ENCODE assay signal across 13 cellular contexts in the genomic region with DNA sequence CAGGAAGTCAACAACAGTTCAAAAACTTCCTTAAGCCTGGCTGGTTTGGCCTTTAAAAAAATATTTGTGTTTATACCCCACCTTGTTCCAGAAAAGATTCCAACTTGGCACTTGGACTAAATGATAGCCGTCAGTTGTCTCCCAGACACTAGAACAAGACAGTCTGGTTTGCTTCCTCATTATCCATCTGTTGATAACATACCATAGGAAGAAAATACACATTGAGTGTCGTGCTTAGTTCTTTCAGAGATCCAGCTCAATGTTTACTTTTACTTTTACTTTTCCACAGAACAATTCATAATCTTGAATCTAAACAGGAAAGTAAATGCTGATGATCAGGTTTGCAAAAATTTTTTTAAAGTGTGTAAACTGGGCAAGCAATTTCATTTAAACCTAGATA. TPM values are rescaled to one million over a fixed set of nuclear protein-coding genes. Genes with fewer than 3 reads are reported as not detected.
DNase-seq lines count a peak whose midpoint lies in the region; ATAC-seq and TF ChIP-seq lines count a peak whose summit lies in the region.
"Had no signal": no experiment of that assay in that cellular context is flagged by ENCODE, and none has a peak within 500 bp of the region (broad histone marks: within the 10 kb centered on the region; RNA-seq: fewer than 3 reads in every experiment).

No MANE protein-coding gene starts in this region.

- in situ Hi-C loops in Panc1 (cut with HindIII; ENCODE audit: low pct_unique_long_range_greater_than_20kb, low sequenced_read_pairs), result no loop called here

- H3K9me3 ChIP-seq in Panc1 (ENCODE audit: control insufficient read depth, insufficient read depth, low read depth, low read length), result no peaks in the 10 kb centered on the region
- H3K9me3 ChIP-seq in psoas muscle, result no peaks in the 10 kb centered on the region

- H3K27me3 Mint-ChIP-seq in T-helper 1 cell treated with Interleukin-12 subunit alpha and Interleukin-12 subunit beta and Interleukin-4 antibody, amounts not matched to agents 30 μg/mL and 1 μg/mL, for 36 hours (ENCODE audit: low read depth), result no peaks in the 10 kb centered on the region

- CTCF ChIA-PET in Panc1 (lab: Charles Lee), result no interaction called here

- H3K4me3 Mint-ChIP-seq in T-helper 1 cell treated with Interleukin-12 subunit alpha and Interleukin-12 subunit beta and Interleukin-4 antibody, amounts not matched to agents 30 μg/mL and 1 μg/mL, for 36 hours, result peak overlapping the region; percentile 37

- TF ChIP-seq CTCF in Panc1 (IDR thresholded peaks at IDR 0.05), result no peak
- no peak for TF ChIP-seq CTCF in epithelial cell of esophagus (IDR thresholded peaks at IDR 0.05; ENCODE audit: insufficient read depth, low read depth, low read length, missing control alignments)
- TF ChIP-seq CTCF in psoas muscle (IDR thresholded peaks at IDR 0.05), result no peak

- no peaks in the 10 kb centered on the region for H3K27me3 ChIP-seq in Panc1 (ENCODE audit: control insufficient read depth, insufficient read depth, low read length)
- H3K27me3 ChIP-seq in psoas muscle (ENCODE audit: insufficient read depth in 3 of 3, low read length in 2 of 3), result no peaks in the 10 kb centered on the region
- H3K27me3 ChIP-seq: foreskin keratinocyte had no signal

- WGBS in psoas muscle, 3 donors, result 29 to 45% (median 42%) methylated on average over 2 of the region's 2 CpGs

- H3K36me3 Mint-ChIP-seq in T-helper 1 cell treated with Interleukin-12 subunit alpha and Interleukin-12 subunit beta and Interleukin-4 antibody, amounts not matched to agents 30 μg/mL and 1 μg/mL, for 36 hours (ENCODE audit: low read depth), result peaks cover 8% of the 10 kb centered on the region

- H3K36me3 ChIP-seq in Panc1 (ENCODE audit: control insufficient read depth, insufficient read depth, low read length), result no peaks in the 10 kb centered on the region; the same call in 1 of the 2 replicates
- H3K36me3 ChIP-seq in psoas muscle (ENCODE audit: insufficient read depth in 1 of 2, low read depth in 1 of 2), result no peaks in the 10 kb centered on the region

- no TSS peak for BruUV-seq in Panc1 (replicated peaks; lab: Mats Ljungman, UMichigan)

- peak overlapping the region; percentile 64 for H3K27ac Mint-ChIP-seq in T-helper 1 cell treated with Interleukin-12 subunit alpha and Interleukin-12 subunit beta and Interleukin-4 antibody, amounts not matched to agents 30 μg/mL and 1 μg/mL, for 36 hours

- DNase-seq in T-helper 1 cell (no peak), Panc1 (ENCODE audit: low read depth, low spot score) (no peak), epithelial cell of esophagus (ENCODE audit: low read depth) (peak; percentile 35), psoas muscle (no peak), NOMO-1 (lab: John Stamatoyannopoulos, UW; ENCODE audit: unreplicated experiment in 2 of 2) (no peak)
- no peak for DNase-seq in stimulated activated CD4-positive, alpha-beta T cell treated with anti-CD3 and anti-CD28 coated beads, Interleukin-2, amount 100 ng/mL, for 24 hours
- DNase-seq: activated CD4-positive, alpha-beta T cell treated with anti-CD3 and anti-CD28 coated beads for 1 hour; foreskin keratinocyte; midbrain; stimulated activated CD4-positive, alpha-beta T cell treated with anti-CD3 and anti-CD28 coated beads, Interleukin-12 subunit alpha, Interleukin-12 subunit beta, amount 100 ng/mL, for 4 hours had no signal

- intact Hi-C loops in Panc1 (cut with micrococcal nuclease; ENCODE audit: unreplicated experiment), result no loop called here
- intact Hi-C loops in psoas muscle (cut with DNase I), result no loop called here

- POLR2A ChIA-PET in Panc1 (lab: Charles Lee), result interaction anchor here (0.6 kb wide), 1 partner anchor 126 kb away, joined by 10 read pairs; no protein-coding TSS in a partner anchor

- peaks cover 36% of the 10 kb centered on the region for H3K4me1 Mint-ChIP-seq in T-helper 1 cell treated with Interleukin-12 subunit alpha and Interleukin-12 subunit beta and Interleukin-4 antibody, amounts not matched to agents 30 μg/mL and 1 μg/mL, for 36 hours (ENCODE audit: low read depth)

- H3K4me3 ChIP-seq in Panc1 (ENCODE audit: low read depth in 2 of 2, low read length in 2 of 2), result no peak overlapping the region
- H3K4me3 ChIP-seq in epithelial cell of esophagus (ENCODE audit: low read length), result no peak overlapping the region
- no peak overlapping the region for H3K4me3 ChIP-seq in psoas muscle

- H3K4me1 ChIP-seq in Panc1 (ENCODE audit: control insufficient read depth, insufficient read depth, low read length) (peaks cover 10% of the 10 kb centered on the region; the same call in 1 of the 2 replicates), psoas muscle (peaks cover 10% of the 10 kb centered on the region)

- peak overlapping the region; percentile 21; the same call in 1 of the 2 replicates for H3K27ac ChIP-seq in Panc1 (ENCODE audit: low read length)
- peak overlapping the region; percentile 26 for H3K27ac ChIP-seq in psoas muscle
- H3K27ac ChIP-seq: foreskin keratinocyte, KMS-11 had no signal

- ATAC-seq in Panc1 (no peak), psoas muscle (no peak), HG02884 (IDR thresholded peaks at IDR 0.05; ENCODE audit: unreplicated experiment) (no peak)
- ATAC-seq: foreskin keratinocyte had no signal

- no peaks in the 10 kb centered on the region for H3K9me3 Mint-ChIP-seq in T-helper 1 cell treated with Interleukin-12 subunit alpha and Interleukin-12 subunit beta and Interleukin-4 antibody, amounts not matched to agents 30 μg/mL and 1 μg/mL, for 36 hours

RNA-seq across cellular contexts. Expression of a gene that starts 2.4 kb away (rescaled TPM):
- total RNA-seq in Panc1 (2021; ENCODE audit: unreplicated experiment), result 21.2 TPM
- polyA plus RNA-seq in Panc1 (2012; ENCODE audit: insufficient read length), result 11.2 TPM
- total RNA-seq in psoas muscle, result 1 to 10 TPM; 7.2 to 9.9 (median 8.8) TPM
- polyA plus RNA-seq in psoas muscle, result 1 to 10 TPM; 5.1 to 8.2 (median 6.3) TPM
